In genomic region chr2:100891911-100892642, GRCh38 we compare ENCODE assay signal across 16 cellular contexts.
DNase-seq lines count a peak whose midpoint lies in the region; ATAC-seq and TF ChIP-seq lines count a peak whose summit lies in the region.
"Had no signal": no experiment of that assay in that cellular context is flagged by ENCODE, and none has a peak within 500 bp of the region (broad histone marks: within the 10 kb centered on the region; RNA-seq: fewer than 3 reads in every experiment).

No MANE protein-coding gene starts in this region.

- no peaks in the 10 kb centered on the region for H3K36me3 ChIP-seq in A673 (ENCODE audit: insufficient read depth, low read length, poor library complexity, severe bottlenecking)
- H3K36me3 ChIP-seq: adrenal gland, neutrophil, stomach had no signal

- TF ChIP-seq CTCF in A673 (conservative IDR thresholded peaks at IDR 0.05; ENCODE audit: low read depth, low read length): no peak
- TF ChIP-seq CTCF in astrocyte of the cerebellum (IDR thresholded peaks at IDR 0.05; ENCODE audit: low read depth, low read length, missing control alignments): no peak

- peak overlapping the region; percentile 38 for H3K27ac ChIP-seq in A673 (ENCODE audit: low read depth, low read length, poor library complexity, severe bottlenecking)
- H3K27ac ChIP-seq: adrenal gland, neutrophil, stomach had no signal

- no peaks in the 10 kb centered on the region for H3K27me3 ChIP-seq in A673 (replicated peaks; ENCODE audit: insufficient read depth, low read depth, low read length, poor library complexity)
- H3K27me3 ChIP-seq: adrenal gland, neutrophil, stomach had no signal

- no peaks in the 10 kb centered on the region for H3K9me3 ChIP-seq in A673 (ENCODE audit: low read depth, low read length, poor library complexity, severe bottlenecking)
- H3K9me3 ChIP-seq: adrenal gland, neutrophil, stomach had no signal

- POLR2A ChIA-PET in A673 (lab: Charles Lee; ENCODE audit: low non-redundant PET): no interaction called here

- ATAC-seq in left ventricle myocardium superior (peak; percentile 49), GM18517 (IDR thresholded peaks at IDR 0.05; ENCODE audit: unreplicated experiment) (no peak)
- ATAC-seq: esophagus mucosa had no signal

- H3K4me3 ChIP-seq in A673 (ENCODE audit: low read depth, low read length, poor library complexity, severe bottlenecking) (no peak overlapping the region), astrocyte of the cerebellum (ENCODE audit: low read depth, low read length) (no peak overlapping the region)
- H3K4me3 ChIP-seq: adrenal gland, stomach had no signal

- H3K4me1 ChIP-seq in A673 (ENCODE audit: insufficient read depth, low read length, poor library complexity, severe bottlenecking): peaks cover 44% of the 10 kb centered on the region

- intact Hi-C loops in A673 (cut with micrococcal nuclease; ENCODE audit: unreplicated experiment) (no loop called here), left ventricle myocardium superior (cut with micrococcal nuclease) (no loop called here)

- in situ Hi-C loops in KBM-7 (cut with MboI; ENCODE audit: low pct_unique_long_range_greater_than_20kb, low sequenced_read_pairs) (no loop called here), astrocyte of the cerebellum (cut with HindIII; ENCODE audit: low sequenced_read_pairs) (no loop called here)

- no TSS peak for BruUV-seq in A673 (replicated peaks; lab: Mats Ljungman, UMichigan)

- DNase-seq in A673 (ENCODE audit: low spot score) (no peak), KBM-7 (peak; percentile 9), astrocyte of the cerebellum (ENCODE audit: low read depth) (peak; percentile 22), left ventricle myocardium superior (peak; percentile 55), NCI-H1092 (lab: John Stamatoyannopoulos, UW) (no peak), cerebellum (ENCODE audit: low spot score) (no peak)
- DNase-seq in NK-92 treated with Interleukin-12 subunit alpha and Interleukin-12 subunit beta, amount 100 ng/mL, for 24 hours (lab: John Stamatoyannopoulos, UW): no peak
- DNase-seq: H7; NCI-H510A treated with DMSO at 0.1 percent for 48 hours; stimulated activated CD4-positive, alpha-beta T cell treated with anti-CD3 and anti-CD28 coated beads, Interleukin-2, amount 100 ng/mL, for 48 hours; stomach; SW 1271 had no signal

- CTCF ChIA-PET in A673 (lab: Charles Lee): no interaction called here

Comparison
In these comparisons a context has a peak if more than half of its experiments do, and no peak if none do; other contexts are left out.
1. DNase-seq: peak in KBM-7 (single experiment), astrocyte of the cerebellum (single experiment) and left ventricle myocardium superior (single experiment); none in A673 (single experiment), NCI-H1092 (single experiment), cerebellum (single experiment) and NK-92 treated with Interleukin-12 subunit alpha and Interleukin-12 subunit beta, amount 100 ng/mL, for 24 hours (single experiment).